ENCODE assay signal across 4 cellular contexts in the genomic region with DNA sequence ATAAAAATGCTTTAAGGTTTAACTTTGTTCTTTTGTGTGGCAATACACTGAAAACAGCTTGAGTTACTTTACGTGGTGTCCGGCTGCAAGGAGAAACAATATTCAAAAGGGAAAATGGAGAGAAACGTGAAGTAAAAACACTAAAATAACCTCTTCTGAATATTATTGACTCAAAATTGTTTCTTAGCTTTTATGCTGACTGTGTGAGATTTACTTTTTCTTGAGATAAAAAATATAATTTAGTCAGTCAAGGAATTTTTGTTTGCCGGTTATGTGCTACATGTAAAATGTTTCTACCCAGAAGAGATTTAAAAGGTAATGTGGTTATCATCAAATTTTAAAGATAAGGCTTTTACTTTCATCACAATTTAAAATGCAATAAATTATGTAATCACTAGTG.
TF ChIP-seq lines count a peak whose summit lies in the region.

No MANE protein-coding gene starts in this region.

TF ChIP-seq in SK-N-SH treated with all-trans-retinoic acid at 6 μM for 48 hours, 23 proteins besides CTCF, POLR2A, EP300 and RAD21 (continued from another document):
- TF ChIP-seq ISL1 (CRISPR knock-in tag; IDR thresholded peaks at IDR 0.05), result 0 out of 2 replicates have a peak, but pooled peaks have one; percentile 23

TF ChIP-seq in SK-N-SH, 30 proteins besides CTCF, POLR2A, EP300 and RAD21 (continued from another document):
- TF ChIP-seq EZH2phosphoT487 (IDR thresholded peaks at IDR 0.05; ENCODE audit: borderline replicate concordance, low read depth), result no peak
- TF ChIP-seq NRF1 (IDR thresholded peaks at IDR 0.05; ENCODE audit: low read depth, low read length), result no peak
- TF ChIP-seq MXI1 (IDR thresholded peaks at IDR 0.05; ENCODE audit: low read depth, low read length), result no peak
- no peak for TF ChIP-seq JUND (IDR thresholded peaks at IDR 0.05)
- no peak for TF ChIP-seq TEAD4 (IDR thresholded peaks at IDR 0.05; ENCODE audit: borderline replicate concordance, insufficient read depth)
- TF ChIP-seq TAF1 (IDR thresholded peaks at IDR 0.05; ENCODE audit: borderline replicate concordance, low read depth, low read length), result no peak
- no peak for TF ChIP-seq RXRA (IDR thresholded peaks at IDR 0.05; ENCODE audit: borderline replicate concordance, low read depth)
- TF ChIP-seq SMC3 (IDR thresholded peaks at IDR 0.05; ENCODE audit: low read depth, low read length), result no peak
- no peak for TF ChIP-seq TCF12 (IDR thresholded peaks at IDR 0.05)
- TF ChIP-seq, protein P1, sequence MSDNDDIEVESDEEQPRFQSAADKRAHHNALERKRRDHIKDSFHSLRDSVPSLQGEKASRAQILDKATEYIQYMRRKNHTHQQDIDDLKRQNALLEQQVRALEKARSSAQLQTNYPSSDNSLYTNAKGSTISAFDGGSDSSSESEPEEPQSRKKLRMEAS (IDR thresholded peaks at IDR 0.05; ENCODE audit: low read depth), result no peak
- no peak for TF ChIP-seq NFIC (IDR thresholded peaks at IDR 0.05; ENCODE audit: borderline replicate concordance)
- TF ChIP-seq, protein P2, sequence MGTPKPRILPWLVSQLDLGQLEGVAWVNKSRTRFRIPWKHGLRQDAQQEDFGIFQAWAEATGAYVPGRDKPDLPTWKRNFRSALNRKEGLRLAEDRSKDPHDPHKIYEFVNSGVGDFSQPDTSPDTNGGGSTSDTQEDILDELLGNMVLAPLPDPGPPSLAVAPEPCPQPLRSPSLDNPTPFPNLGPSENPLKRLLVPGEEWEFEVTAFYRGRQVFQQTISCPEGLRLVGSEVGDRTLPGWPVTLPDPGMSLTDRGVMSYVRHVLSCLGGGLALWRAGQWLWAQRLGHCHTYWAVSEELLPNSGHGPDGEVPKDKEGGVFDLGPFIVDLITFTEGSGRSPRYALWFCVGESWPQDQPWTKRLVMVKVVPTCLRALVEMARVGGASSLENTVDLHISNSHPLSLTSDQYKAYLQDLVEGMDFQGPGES (IDR thresholded peaks at IDR 0.05; ENCODE audit: low read depth, low read length), result no peak
- TF ChIP-seq GATA2 (CRISPR knock-in tag; IDR thresholded peaks at IDR 0.05), result no peak
- TF ChIP-seq FOXJ3 (CRISPR knock-in tag; IDR thresholded peaks at IDR 0.05), result no peak

TF ChIP-seq in A549, 52 proteins besides CTCF, POLR2A, EP300 and RAD21 (continued from another document):
- TF ChIP-seq JUNB (IDR thresholded peaks at IDR 0.05) (no peak), KDM1A (IDR thresholded peaks at IDR 0.05; ENCODE audit: low read depth) (no peak), MAFK (IDR thresholded peaks at IDR 0.05; ENCODE audit: partially characterized antibody) (peak; percentile 56)
TF ChIP-seq in A549: peak in this region for 1.

TF ChIP-seq in K562, 482 proteins besides CTCF, POLR2A, EP300 and RAD21 (continued from another document):
- TF ChIP-seq, protein P3, sequence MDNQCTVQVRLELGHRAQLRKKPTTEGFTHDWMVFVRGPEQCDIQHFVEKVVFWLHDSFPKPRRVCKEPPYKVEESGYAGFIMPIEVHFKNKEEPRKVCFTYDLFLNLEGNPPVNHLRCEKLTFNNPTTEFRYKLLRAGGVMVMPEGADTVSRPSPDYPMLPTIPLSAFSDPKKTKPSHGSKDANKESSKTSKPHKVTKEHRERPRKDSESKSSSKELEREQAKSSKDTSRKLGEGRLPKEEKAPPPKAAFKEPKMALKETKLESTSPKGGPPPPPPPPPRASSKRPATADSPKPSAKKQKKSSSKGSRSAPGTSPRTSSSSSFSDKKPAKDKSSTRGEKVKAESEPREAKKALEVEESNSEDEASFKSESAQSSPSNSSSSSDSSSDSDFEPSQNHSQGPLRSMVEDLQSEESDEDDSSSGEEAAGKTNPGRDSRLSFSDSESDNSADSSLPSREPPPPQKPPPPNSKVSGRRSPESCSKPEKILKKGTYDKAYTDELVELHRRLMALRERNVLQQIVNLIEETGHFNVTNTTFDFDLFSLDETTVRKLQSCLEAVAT (IDR thresholded peaks at IDR 0.05), result no peak
